In the genomic region with DNA sequence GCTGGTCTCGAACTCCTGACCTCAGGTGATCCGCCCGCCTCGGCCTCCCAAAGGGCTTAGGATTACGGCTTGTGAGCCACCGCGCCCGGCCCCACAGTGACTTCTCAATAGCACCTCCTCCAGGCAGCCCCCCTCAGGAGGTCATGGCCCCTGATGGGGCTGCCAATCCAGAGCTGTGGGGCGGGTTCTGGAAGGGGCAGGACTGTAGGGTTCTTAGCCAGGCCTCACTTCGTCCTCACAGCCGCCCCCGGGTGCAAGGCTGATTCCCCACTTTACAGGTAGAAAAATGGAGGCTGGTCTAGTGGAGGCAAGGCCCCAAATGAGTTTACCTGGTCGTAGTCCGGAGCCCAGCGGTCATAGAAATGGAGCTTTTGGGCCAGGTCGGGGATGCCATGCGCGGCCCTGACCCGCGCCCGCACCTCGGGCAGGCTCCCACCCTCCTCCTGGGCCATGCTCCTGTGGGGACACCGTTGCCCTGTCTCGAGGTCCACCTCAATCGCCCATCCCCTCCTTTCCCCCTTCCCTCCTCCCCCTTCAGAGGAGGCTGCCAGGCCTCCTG, we compare ENCODE assay signal across 8 cellular contexts. TPM values are rescaled to one million over a fixed set of nuclear protein-coding genes. Genes with fewer than 3 reads are reported as not detected.
A peak's percentile ranks its signal among the peaks of the same experiment; 100 is the strongest.
DNase-seq lines count a peak whose midpoint lies in the region; ATAC-seq lines count a peak whose summit lies in the region.

No MANE protein-coding gene starts in this region.

- H3K4me3 ChIP-seq in stomach smooth muscle (ENCODE audit: low read length in 2 of 2) = peak overlapping the region; percentile 89 to 92

- H3K9me3 ChIP-seq in stomach smooth muscle (ENCODE audit: control insufficient read depth in 2 of 2, low read length in 2 of 2) = no peaks in the 10 kb centered on the region

- H3K27ac ChIP-seq in stomach smooth muscle (ENCODE audit: low read length) = peak overlapping the region; percentile 41

- H3K4me3 Mint-ChIP-seq in activated CD4-positive, alpha-beta T cell treated with anti-CD3 and anti-CD28 coated beads for 36 hours = peak overlapping the region; percentile 75
- H3K4me3 Mint-ChIP-seq in activated naive CD8-positive, alpha-beta T cell treated with anti-CD3 and anti-CD28 coated beads for 36 hours = peak overlapping the region; percentile 81

- peak overlapping the region; percentile 69 for H3K27ac Mint-ChIP-seq in activated CD4-positive, alpha-beta T cell treated with anti-CD3 and anti-CD28 coated beads for 36 hours
- peak overlapping the region; percentile 72 for H3K27ac Mint-ChIP-seq in activated naive CD8-positive, alpha-beta T cell treated with anti-CD3 and anti-CD28 coated beads for 36 hours

- POLR2A ChIA-PET in activated CD4-positive, alpha-beta T cell treated with anti-CD3 and anti-CD28 coated beads for 36 hours (lab: Charles Lee) = no interaction called here

- no peaks in the 10 kb centered on the region for H3K36me3 ChIP-seq in stomach smooth muscle (ENCODE audit: control insufficient read depth in 2 of 2, insufficient read depth in 2 of 2, low read length in 2 of 2)

- peak; percentile 2 for ATAC-seq in activated CD4-positive, alpha-beta T cell treated with anti-CD3 and anti-CD28 coated beads for 36 hours

- intact Hi-C loops in activated CD4-positive, alpha-beta T cell treated with anti-CD3 and anti-CD28 coated beads for 36 hours (cut with DNase I, micrococcal nuclease) = loop anchor here in 1 of 2 experiments (1.0 to 5.0 kb wide), 4 partner anchors 103 to 319 kb away; a partner anchor contains a TSS

- peak overlapping the region; percentile 74 to 75 for H3K9ac ChIP-seq in stomach smooth muscle (ENCODE audit: low read length in 2 of 2)

- H3K27me3 ChIP-seq in stomach smooth muscle (ENCODE audit: control insufficient read depth in 1 of 2, insufficient read depth in 2 of 2, low read length in 2 of 2) = no peaks in the 10 kb centered on the region

- no peaks in the 10 kb centered on the region for H3K36me3 Mint-ChIP-seq in activated CD4-positive, alpha-beta T cell treated with anti-CD3 and anti-CD28 coated beads for 36 hours (ENCODE audit: low read depth)
- H3K36me3 Mint-ChIP-seq in activated naive CD8-positive, alpha-beta T cell treated with anti-CD3 and anti-CD28 coated beads for 36 hours = no peaks in the 10 kb centered on the region

- DNase-seq in activated CD4-positive, alpha-beta T cell treated with anti-CD3 and anti-CD28 coated beads for 36 hours = no peak
- DNase-seq in activated CD4-positive, alpha-beta T cell treated with anti-CD3 and anti-CD28 coated beads, Interleukin-2, amount 50 U/mL, for 4 hours = no peak
- DNase-seq in activated naive CD8-positive, alpha-beta T cell treated with anti-CD3 and anti-CD28 coated beads for 36 hours = no peak
- DNase-seq in iPS-NIHi11 (ENCODE audit: low spot score) = peak; percentile 61
- no peak for DNase-seq in hippocampal formation (lab: John Stamatoyannopoulos, UW)
- DNase-seq in NAMALWA (ENCODE audit: low spot score) = no peak
- DNase-seq in islet precursor cell = no peak

- CTCF ChIA-PET in activated CD4-positive, alpha-beta T cell treated with anti-CD3 and anti-CD28 coated beads for 36 hours (lab: Charles Lee) = interaction anchor here (0.6 to 3.3 kb wide), 5 partner anchors 9 to 176 kb away, joined by 3 to 27 read pairs (median 3); no protein-coding TSS in a partner anchor

- H3K9me3 Mint-ChIP-seq in activated CD4-positive, alpha-beta T cell treated with anti-CD3 and anti-CD28 coated beads for 36 hours (ENCODE audit: low read depth) = no peaks in the 10 kb centered on the region
- no peaks in the 10 kb centered on the region for H3K9me3 Mint-ChIP-seq in activated naive CD8-positive, alpha-beta T cell treated with anti-CD3 and anti-CD28 coated beads for 36 hours

- H3K27me3 Mint-ChIP-seq in activated CD4-positive, alpha-beta T cell treated with anti-CD3 and anti-CD28 coated beads for 36 hours = no peaks in the 10 kb centered on the region
- no peaks in the 10 kb centered on the region for H3K27me3 Mint-ChIP-seq in activated naive CD8-positive, alpha-beta T cell treated with anti-CD3 and anti-CD28 coated beads for 36 hours

- peaks cover 13% of the 10 kb centered on the region for H3K4me1 ChIP-seq in stomach smooth muscle (ENCODE audit: control insufficient read depth, insufficient read depth, low read length)

- H3K4me1 Mint-ChIP-seq in activated CD4-positive, alpha-beta T cell treated with anti-CD3 and anti-CD28 coated beads for 36 hours = peaks cover 7% of the 10 kb centered on the region
- peaks cover 6% of the 10 kb centered on the region for H3K4me1 Mint-ChIP-seq in activated naive CD8-positive, alpha-beta T cell treated with anti-CD3 and anti-CD28 coated beads for 36 hours

RNA-seq across cellular contexts. Expression of a gene that starts 0.5 kb away (rescaled TPM):
- total RNA-seq in activated CD4-positive, alpha-beta T cell treated with anti-CD3 and anti-CD28 coated beads for 36 hours = 1 to 10 TPM; 2.1 to 2.2 TPM
- total RNA-seq in activated naive CD8-positive, alpha-beta T cell treated with anti-CD3 and anti-CD28 coated beads for 36 hours = under 1 TPM; 0.23 to 0.40 TPM

RNA-seq across cellular contexts. Expression of a gene that starts 11.0 kb away (rescaled TPM):
- total RNA-seq in activated CD4-positive, alpha-beta T cell treated with anti-CD3 and anti-CD28 coated beads for 36 hours = under 1 TPM; 0.12 to 0.16 TPM
- total RNA-seq in activated naive CD8-positive, alpha-beta T cell treated with anti-CD3 and anti-CD28 coated beads for 36 hours = under 1 TPM; 0.12 to 0.33 TPM

RNA-seq across cellular contexts. Expression of a gene that starts 19.2 kb away (rescaled TPM):
- total RNA-seq in activated CD4-positive, alpha-beta T cell treated with anti-CD3 and anti-CD28 coated beads for 36 hours = not detected
- not detected for total RNA-seq in activated naive CD8-positive, alpha-beta T cell treated with anti-CD3 and anti-CD28 coated beads for 36 hours
